In genomic region chr20:37526238-37526838, GRCh38 we compare ENCODE assay signal across 8 cellular contexts. TPM values are rescaled to one million over a fixed set of nuclear protein-coding genes. Genes with fewer than 3 reads are reported as not detected.
A peak's percentile ranks its signal among the peaks of the same experiment; 100 is the strongest.
DNase-seq lines count a peak whose midpoint lies in the region; ATAC-seq and TF ChIP-seq lines count a peak whose summit lies in the region.

No MANE protein-coding gene starts in this region.

- no peaks in the 10 kb centered on the region for H3K9me3 ChIP-seq in CD8-positive, alpha-beta memory T cell (ENCODE audit: low read length)
- no peaks in the 10 kb centered on the region for H3K9me3 ChIP-seq in ovary

- no peaks in the 10 kb centered on the region for H3K9me3 Mint-ChIP-seq in CD8-positive, alpha-beta memory T cell
- H3K9me3 Mint-ChIP-seq in activated CD4-positive, alpha-beta memory T cell treated with anti-CD3 and anti-CD28 coated beads, Interleukin-2, amount 10 ng/mL, durations not matched to agents 7 days and 5 days = no peaks in the 10 kb centered on the region

- peaks cover 0 to 6% of the 10 kb centered on the region in 2 donors for H3K27me3 Mint-ChIP-seq in CD8-positive, alpha-beta memory T cell
- H3K27me3 Mint-ChIP-seq in activated CD4-positive, alpha-beta memory T cell treated with anti-CD3 and anti-CD28 coated beads, Interleukin-2, amount 10 ng/mL, durations not matched to agents 7 days and 5 days = no peaks in the 10 kb centered on the region

- ATAC-seq in GM21390 (IDR thresholded peaks at IDR 0.05; ENCODE audit: unreplicated experiment) (no peak), HG02623 (IDR thresholded peaks at IDR 0.05; ENCODE audit: unreplicated experiment) (no peak)

- H3K27ac Mint-ChIP-seq in CD8-positive, alpha-beta memory T cell = peak overlapping the region; percentile 62 to 100 (median 99)
- H3K27ac Mint-ChIP-seq in activated CD4-positive, alpha-beta memory T cell treated with anti-CD3 and anti-CD28 coated beads, Interleukin-2, amount 10 ng/mL, durations not matched to agents 7 days and 5 days = peak overlapping the region; percentile 37

- no peak for TF ChIP-seq EP300 in ovary (IDR thresholded peaks at IDR 0.05)

- POLR2A ChIA-PET in CD8-positive, alpha-beta memory T cell (lab: Charles Lee) = interaction anchor here (0.6 kb wide), 1 partner anchor 483 kb away, joined by 3 read pairs; no protein-coding TSS in a partner anchor
- POLR2A ChIA-PET in activated CD4-positive, alpha-beta memory T cell treated with anti-CD3 and anti-CD28 coated beads, Interleukin-2, amount 10 ng/mL, durations not matched to agents 7 days and 5 days (lab: Charles Lee) = interaction anchor here (1.1 to 1.5 kb wide), 2 partner anchors 237 to 345 kb away, joined by 3 to 4 read pairs; partner anchors contain the start of gene MANBAL

- no peak for TF ChIP-seq CTCF in ovary (IDR thresholded peaks at IDR 0.05)

- peaks cover 48 to 72% (median 50%) of the 10 kb centered on the region in 3 donors for H3K4me1 Mint-ChIP-seq in CD8-positive, alpha-beta memory T cell
- peaks cover 48% of the 10 kb centered on the region for H3K4me1 Mint-ChIP-seq in activated CD4-positive, alpha-beta memory T cell treated with anti-CD3 and anti-CD28 coated beads, Interleukin-2, amount 10 ng/mL, durations not matched to agents 7 days and 5 days

- H3K36me3 ChIP-seq in CD8-positive, alpha-beta memory T cell (ENCODE audit: insufficient read depth, low read length) = no peaks in the 10 kb centered on the region
- H3K36me3 ChIP-seq in ovary = no peaks in the 10 kb centered on the region

- H3K27me3 ChIP-seq in CD8-positive, alpha-beta memory T cell (ENCODE audit: insufficient read depth, low read length, poor library complexity, severe bottlenecking) = no peaks in the 10 kb centered on the region
- no peaks in the 10 kb centered on the region for H3K27me3 ChIP-seq in ovary

- TF ChIP-seq POLR2A in ovary (IDR thresholded peaks at IDR 0.05) = no peak

- peak overlapping the region; percentile 83 to 94 (median 87) for H3K4me3 Mint-ChIP-seq in CD8-positive, alpha-beta memory T cell
- H3K4me3 Mint-ChIP-seq in activated CD4-positive, alpha-beta memory T cell treated with anti-CD3 and anti-CD28 coated beads, Interleukin-2, amount 10 ng/mL, durations not matched to agents 7 days and 5 days = peak overlapping the region; percentile 88

- peaks cover 0 to 15% (median 10%) of the 10 kb centered on the region in 3 donors for H3K36me3 Mint-ChIP-seq in CD8-positive, alpha-beta memory T cell
- peaks cover 5% of the 10 kb centered on the region for H3K36me3 Mint-ChIP-seq in activated CD4-positive, alpha-beta memory T cell treated with anti-CD3 and anti-CD28 coated beads, Interleukin-2, amount 10 ng/mL, durations not matched to agents 7 days and 5 days (ENCODE audit: low read depth)

- WGBS in ovary, 3 donors = 3 to 4% (median 3%) methylated on average over 10 of the region's 10 CpGs

- peak overlapping the region; percentile 70 for H3K4me3 ChIP-seq in CD8-positive, alpha-beta memory T cell (ENCODE audit: low read length)
- peak overlapping the region; percentile 87 for H3K4me3 ChIP-seq in ovary

- CTCF ChIA-PET in CD8-positive, alpha-beta memory T cell (lab: Charles Lee) = interaction anchor here (1.9 kb wide), 1 partner anchor 331 kb away, joined by 6 read pairs; no protein-coding TSS in a partner anchor
- CTCF ChIA-PET in activated CD4-positive, alpha-beta memory T cell treated with anti-CD3 and anti-CD28 coated beads, Interleukin-2, amount 10 ng/mL, durations not matched to agents 7 days and 5 days (lab: Charles Lee) = no interaction called here

- no peak for DNase-seq in CD8-positive, alpha-beta memory T cell
- DNase-seq in HT1080 (ENCODE audit: low read depth) (peak; percentile 27), foreskin melanocyte (peak; percentile 25), ovary (peak in 1 of 5 donors; percentile 56), activated gamma-delta T cell (lab: John Stamatoyannopoulos, UW) (no peak)
- no peak for DNase-seq in activated CD4-positive, alpha-beta memory T cell treated with anti-CD3 and anti-CD28 coated beads, Interleukin-2, amount 10 ng/mL, durations not matched to agents 7 days and 5 days

- intact Hi-C loops in ovary (cut with DNase I) = loop anchor here (5.0 to 10.0 kb wide), 4 partner anchors 122 to 142 kb away; no protein-coding TSS in a partner anchor

- peaks cover 41% of the 10 kb centered on the region for H3K4me1 ChIP-seq in CD8-positive, alpha-beta memory T cell (ENCODE audit: insufficient read depth, low read length)
- peaks cover 13% of the 10 kb centered on the region for H3K4me1 ChIP-seq in ovary (ENCODE audit: insufficient read depth)

- H3K27ac ChIP-seq in CD8-positive, alpha-beta memory T cell (ENCODE audit: low read depth, low read length) = no peak overlapping the region
- H3K27ac ChIP-seq in ovary = no peak overlapping the region

RNA-seq across cellular contexts. Expression of gene BLCAP, which starts 1.3 kb away (rescaled TPM):
- total RNA-seq in CD8-positive, alpha-beta memory T cell = 10 to 100 TPM; 37.5 to 40.9 TPM
- 74.7 TPM for polyA plus RNA-seq in CD8-positive, alpha-beta memory T cell
- total RNA-seq in HT1080 (2014; rRNA removed; shearing (Covaris generic)) = 37.1 and 44.9 TPM in 2 replicates
- polyA plus RNA-seq in HT1080 (2015; cell fraction: cytosol; rRNA removed) = 46.7 and 48.5 TPM in 2 replicates
- polyA plus RNA-seq in HT1080 (2015; cell fraction: nucleus; rRNA removed) = 35.1 and 41.6 TPM in 2 replicates
- 10 to 100 TPM; 37.7 to 39.4 TPM for total RNA-seq in activated CD4-positive, alpha-beta memory T cell treated with anti-CD3 and anti-CD28 coated beads, Interleukin-2, amount 10 ng/mL, durations not matched to agents 7 days and 5 days
- 100 to 1,000 TPM in 1 of 7 donors, 10 to 100 TPM in 6; 27.7 to 147 (median 62.0) TPM for total RNA-seq in ovary
- polyA plus RNA-seq in ovary = 10 to 100 TPM; 60.2 to 87.5 TPM

RNA-seq across cellular contexts. Expression of gene NNAT, which starts 5.3 kb away (rescaled TPM):
- under 1 TPM in 1 of 2 experiments, not detected in 1; 0.33 TPM for total RNA-seq in CD8-positive, alpha-beta memory T cell
- not detected for polyA plus RNA-seq in CD8-positive, alpha-beta memory T cell
- total RNA-seq in HT1080 (2014; rRNA removed; shearing (Covaris generic)) = not detected in 2 replicates
- not detected in 2 replicates for polyA plus RNA-seq in HT1080 (2015; cell fraction: cytosol; rRNA removed)
- not detected in 2 replicates for polyA plus RNA-seq in HT1080 (2015; cell fraction: nucleus; rRNA removed)
- not detected for total RNA-seq in activated CD4-positive, alpha-beta memory T cell treated with anti-CD3 and anti-CD28 coated beads, Interleukin-2, amount 10 ng/mL, durations not matched to agents 7 days and 5 days
- total RNA-seq in ovary = 1 to 10 TPM in 1 of 7 donors, under 1 TPM in 4, not detected in 2; 0.25 to 4.7 (median 0.45) TPM
- polyA plus RNA-seq in ovary = under 1 TPM; 0.30 to 0.69 TPM

Comparison
In these comparisons a context has a peak if more than half of its experiments do, and no peak if none do; other contexts are left out.
1. DNase-seq: peak in HT1080 (single experiment) and foreskin melanocyte (single experiment); none in CD8-positive, alpha-beta memory T cell (0 of 5), activated CD4-positive, alpha-beta memory T cell treated with anti-CD3 and anti-CD28 coated beads, Interleukin-2, amount 10 ng/mL, durations not matched to agents 7 days and 5 days (single experiment) and activated gamma-delta T cell (single experiment).